Comparison of ENCODE assay signal across 1 cellular context in genomic region chr10:117545141-117546019, GRCh38.
TF ChIP-seq lines count a peak whose summit lies in the region.

No MANE protein-coding gene starts in this region.

TF ChIP-seq in HepG2, 621 proteins besides CTCF, POLR2A, EP300 and RAD21 (continued from another document):
- TF ChIP-seq HNF1A (IDR thresholded peaks at IDR 0.05; ENCODE audit: low read depth) (no peak), HNF1A (CRISPR knock-in tag; IDR thresholded peaks at IDR 0.05; ENCODE audit: borderline replicate concordance) (no peak), GPN1 (CRISPR knock-in tag; IDR thresholded peaks at IDR 0.05; ENCODE audit: borderline replicate concordance) (no peak), EZH2 (conservative IDR thresholded peaks at IDR 0.05; ENCODE audit: low read depth, low read length) (peak; percentile 63; the same call in 1 of the 2 replicates), PAX8 (CRISPR knock-in tag; IDR thresholded peaks at IDR 0.05; ENCODE audit: borderline replicate concordance) (no peak), ZFAT (CRISPR knock-in tag; conservative IDR thresholded peaks at IDR 0.05) (no peak), BHLHE40 (IDR thresholded peaks at IDR 0.05; ENCODE audit: low read length) (no peak), MLX (CRISPR knock-in tag; IDR thresholded peaks at IDR 0.05) (no peak), BORCS8-MEF2B (CRISPR knock-in tag; IDR thresholded peaks at IDR 0.05) (no peak)
TF ChIP-seq in HepG2: peak in this region for 2.
